12 cellular contexts compared by ENCODE assay signal in genomic region chr21:36718951-36719501, GRCh38. TPM values are rescaled to one million over a fixed set of nuclear protein-coding genes. Genes with fewer than 3 reads are reported as not detected.
DNase-seq lines count a peak whose midpoint lies in the region; ATAC-seq, FAIRE-seq and TF ChIP-seq lines count a peak whose summit lies in the region.
"Had no signal": no experiment of that assay in that cellular context is flagged by ENCODE, and none has a peak within 500 bp of the region (broad histone marks: within the 10 kb centered on the region; RNA-seq: fewer than 3 reads in every experiment).

No MANE protein-coding gene starts in this region.

- H3K4me1 ChIP-seq in GM12878 (ENCODE audit: control insufficient read depth, insufficient read depth, low read length) (no peaks in the 10 kb centered on the region), kidney (ENCODE audit: control insufficient read depth in 1 of 2, insufficient read depth in 1 of 2, low read depth in 1 of 2, low read length in 2 of 2) (no peaks in the 10 kb centered on the region), skeletal muscle satellite cell (ENCODE audit: control insufficient read depth, insufficient read depth, low read length) (peaks cover 13% of the 10 kb centered on the region), mesendoderm (ENCODE audit: control insufficient read depth, low read depth, low read length) (no peaks in the 10 kb centered on the region)

- RAD21 ChIA-PET in GM12878 (lab: Charles Lee; ENCODE audit: unreplicated experiment): no interaction called here

- POLR2A ChIA-PET in GM12878 (lab: Charles Lee): no interaction called here

- TF ChIP-seq POLR2A in GM12878 (IDR thresholded peaks at IDR 0.05; ENCODE audit: low read depth, low read length): no peak

- no peak overlapping the region for H2AFZ ChIP-seq in GM12878 (ENCODE audit: control insufficient read depth, low read depth, low read length)

- H2BK120ac ChIP-seq in mesendoderm (ENCODE audit: low read depth, low read length): no peak overlapping the region

- H3K4me3 ChIP-seq in GM12878 (no peak overlapping the region), kidney (ENCODE audit: low read length in 2 of 2) (no peak overlapping the region), skeletal muscle satellite cell (ENCODE audit: low read length) (no peak overlapping the region), mesendoderm (ENCODE audit: low read length) (no peak overlapping the region)
- H3K4me3 ChIP-seq: coronary artery had no signal

- no peak overlapping the region for H4K8ac ChIP-seq in mesendoderm (ENCODE audit: low read depth, low read length)

- intact Hi-C loops in GM12878 (cut with micrococcal nuclease; ENCODE audit: unreplicated experiment): no loop called here
- intact Hi-C loops in kidney (cut with DNase I): no loop called here

- H3K36me3 ChIP-seq in GM12878 (ENCODE audit: control insufficient read depth in 2 of 2, insufficient read depth in 2 of 2, low read length in 1 of 2) (no peaks in the 10 kb centered on the region), kidney (ENCODE audit: control insufficient read depth in 1 of 2, insufficient read depth in 2 of 2, low read length in 2 of 2) (no peaks in the 10 kb centered on the region), skeletal muscle satellite cell (ENCODE audit: insufficient read depth, low read length) (peaks cover 45% of the 10 kb centered on the region), mesendoderm (ENCODE audit: control insufficient read depth, insufficient read depth, low read length) (no peaks in the 10 kb centered on the region)

- peak in 71 of 76 experiments; percentile 14 to 85 (median 62) for DNase-seq in HUDEP-2 (lab: John Stamatoyannopoulos, UW; ENCODE audit: unreplicated experiment in 76 of 76)
- no peak for DNase-seq in GM12878 (ENCODE audit: low read depth, low spot score)
- DNase-seq in kidney: peak; percentile 91
- DNase-seq in DMS 273 treated with DMSO at 0.1 percent for 48 hours (lab: John Stamatoyannopoulos, UW): no peak
- DNase-seq in mesendoderm: no peak
- DNase-seq in T-helper 1 cell: no peak
- no peak for DNase-seq in HuH-7 (ENCODE audit: low spot score)
- DNase-seq: activated CD4-positive, alpha-beta memory T cell treated with anti-CD3 and anti-CD28 coated beads, Interleukin-2, amount 10 ng/mL, durations not matched to agents 7 days and 5 days; CD8-positive, alpha-beta T cell; NCI-H1092 had no signal

- in situ Hi-C loops in GM12878 (cut with MboI): no loop called here

- TF ChIP-seq CTCF in GM12878 (IDR thresholded peaks at IDR 0.05 in 2 of 3, conservative IDR thresholded peaks at IDR 0.05 in 1 of 3; ENCODE audit: control insufficient read depth in 2 of 3, extremely low read depth in 1 of 3, insufficient read depth in 1 of 3, low read depth in 3 of 3, low read length in 3 of 3): no peak
- TF ChIP-seq CTCF in kidney (IDR thresholded peaks at IDR 0.05; ENCODE audit: borderline replicate concordance, extremely low read depth, insufficient read depth): no peak

- no peak for TF ChIP-seq RAD21 in GM12878 (IDR thresholded peaks at IDR 0.05; ENCODE audit: insufficient read depth, low read depth, low read length)

- no peak overlapping the region for H2BK5ac ChIP-seq in mesendoderm (ENCODE audit: low read length)

- H3K79me1 ChIP-seq in mesendoderm (ENCODE audit: low read length): no peaks in the 10 kb centered on the region

- H3K27me3 ChIP-seq in GM12878 (replicated peaks in 1 of 2; ENCODE audit: control insufficient read depth in 2 of 2, insufficient read depth in 2 of 2, low read length in 1 of 2) (peaks cover 0 to 4% of the 10 kb centered on the region in 2 experiments; a peak in 3 of 4 replicates), skeletal muscle satellite cell (ENCODE audit: control insufficient read depth, insufficient read depth, low read length) (no peaks in the 10 kb centered on the region), mesendoderm (ENCODE audit: insufficient read depth, low read length, poor library complexity) (no peaks in the 10 kb centered on the region)

- H3K9ac ChIP-seq in GM12878 (ENCODE audit: control insufficient read depth, insufficient read depth, low read length) (no peak overlapping the region), kidney (ENCODE audit: low read length in 2 of 2) (no peak overlapping the region), skeletal muscle satellite cell (ENCODE audit: low read depth, low read length) (peak overlapping the region; percentile 74), mesendoderm (ENCODE audit: low read length) (no peak overlapping the region)

- no peak overlapping the region for H3K4ac ChIP-seq in mesendoderm (ENCODE audit: low read depth, low read length)

- H3K56ac ChIP-seq in mesendoderm (ENCODE audit: low read length): no peak overlapping the region

- H2AK5ac ChIP-seq in mesendoderm (ENCODE audit: low read length): no peak overlapping the region

- ATAC-seq in GM12878: peak; percentile 45; the same call in 1 of the 3 replicates
- ATAC-seq: CD8-positive, alpha-beta T cell had no signal

- H4K5ac ChIP-seq in mesendoderm (ENCODE audit: low read length): no peak overlapping the region

- H3K27ac ChIP-seq in GM12878 (ENCODE audit: control insufficient read depth, insufficient read depth) (no peak overlapping the region), kidney (ENCODE audit: low read depth in 2 of 2, low read length in 2 of 2) (no peak overlapping the region), mesendoderm (ENCODE audit: low read depth, low read length) (no peak overlapping the region)
- H3K27ac ChIP-seq: coronary artery had no signal

- no peaks in the 10 kb centered on the region for H3K79me2 ChIP-seq in GM12878 (ENCODE audit: control insufficient read depth, insufficient read depth, low read length)
- H3K79me2 ChIP-seq in mesendoderm (ENCODE audit: control insufficient read depth, insufficient read depth, low read length): no peaks in the 10 kb centered on the region

- no TSS peak for BruUV-seq in GM12878 (replicated peaks; lab: Mats Ljungman, UMichigan)

- SMC1A ChIA-PET in GM12878 (lab: Charles Lee; ENCODE audit: uncharacterized antibody, unreplicated experiment): no interaction called here

- WGBS in GM12878 (ENCODE audit: insufficient coverage, insufficient replicate concordance, low lambda C conversion rate, missing lambda C conversion rate): 48% methylated on average over 18 of the region's 18 CpGs
- WGBS in mesendoderm (ENCODE audit: extremely low coverage, insufficient coverage, low lambda C conversion rate): no CpG with 5 or more reads among the region's 18 CpGs

- no peak overlapping the region for H3K23ac ChIP-seq in mesendoderm (ENCODE audit: low read length)

- no peak overlapping the region for H3K4me2 ChIP-seq in GM12878 (ENCODE audit: control insufficient read depth, insufficient read depth)
- H3K4me2 ChIP-seq in skeletal muscle satellite cell (ENCODE audit: low read length): peak overlapping the region; percentile 14
- no peak overlapping the region for H3K4me2 ChIP-seq in mesendoderm (ENCODE audit: low read length)

- CTCF ChIA-PET in GM12878 (lab: Yijun Ruan, JAX): no interaction called here

- no peak overlapping the region for H2BK15ac ChIP-seq in mesendoderm (replicated peaks; ENCODE audit: low read depth)

- no peak for TF ChIP-seq EP300 in GM12878 (IDR thresholded peaks at IDR 0.05; ENCODE audit: borderline replicate concordance in 1 of 2, control insufficient read depth in 1 of 2, low read depth in 2 of 2, low read length in 2 of 2)

- H3K9me3 ChIP-seq in GM12878 (replicated peaks; ENCODE audit: control insufficient read depth, insufficient read depth, low read length) (no peaks in the 10 kb centered on the region), kidney (ENCODE audit: control insufficient read depth in 1 of 2, low read length in 2 of 2) (no peaks in the 10 kb centered on the region), skeletal muscle satellite cell (replicated peaks; ENCODE audit: low read length) (no peaks in the 10 kb centered on the region)

- H3K18ac ChIP-seq in mesendoderm (ENCODE audit: low read length): no peak overlapping the region

- H4K20me1 ChIP-seq in GM12878 (ENCODE audit: control insufficient read depth, insufficient read depth): no peaks in the 10 kb centered on the region

- FAIRE-seq in GM12878 (lab: Jason Lieb, UNC) (no peak), kidney (lab: Jason Lieb, UNC) (no peak)

TF ChIP-seq in GM12878, 131 proteins besides CTCF, POLR2A, EP300 and RAD21 (continues in another document):
- no peak for TF ChIP-seq HDGF (IDR thresholded peaks at IDR 0.05)
- TF ChIP-seq NRF1 (conservative IDR thresholded peaks at IDR 0.05; ENCODE audit: low read depth, low read length): no peak
- no peak for TF ChIP-seq SMAD1 (IDR thresholded peaks at IDR 0.05; ENCODE audit: low read depth, partially characterized antibody)
- TF ChIP-seq BRCA1 (IDR thresholded peaks at IDR 0.05; ENCODE audit: low read depth, low read length): no peak
- TF ChIP-seq PAX5 (IDR thresholded peaks at IDR 0.05; ENCODE audit: borderline replicate concordance, low read depth, low read length): no peak
- no peak for TF ChIP-seq RELA (IDR thresholded peaks at IDR 0.05; ENCODE audit: borderline replicate concordance, partially characterized antibody)
- TF ChIP-seq SIN3A (IDR thresholded peaks at IDR 0.05; ENCODE audit: low read depth, low read length): no peak
- no peak for TF ChIP-seq SREBF2 (IDR thresholded peaks at IDR 0.05; ENCODE audit: low read length)
- TF ChIP-seq MEF2A (IDR thresholded peaks at IDR 0.05; ENCODE audit: insufficient read depth, low read depth, low read length): no peak

RNA-seq across cellular contexts. Expression of gene SIM2, which starts 20.1 kb away (rescaled TPM):
- not detected in 2 replicates for total RNA-seq in GM12878 (2013; cell fraction: nucleolus; rRNA removed)
- total RNA-seq in GM12878 (2014; rRNA removed): not detected in 2 replicates
- total RNA-seq in GM12878 (2014; rRNA removed; fragmentation: Illumina TruSeq; extraction: Trizol): not detected in 2 replicates
- 0.15 TPM in 1 of 2 replicates, not detected in the other for total RNA-seq in GM12878 (2021)
- polyA plus RNA-seq in GM12878 (2011; ENCODE audit: low read depth): not detected
- polyA plus RNA-seq in GM12878 (2011; rRNA removed): not detected in 2 replicates
- not detected in 2 replicates for polyA plus RNA-seq in GM12878 (2011; cell fraction: cytosol; rRNA removed)
- not detected in 2 replicates for polyA plus RNA-seq in GM12878 (2011; cell fraction: nucleus; rRNA removed)
- 0.05 and 0.10 TPM in 2 replicates for polyA plus RNA-seq in GM12878 (2012)
- not detected in 2 replicates for polyA plus RNA-seq in GM12878 (2014; fragmentation: Illumina TruSeq; extraction: Trizol)
- under 1 TPM in 1 of 2 experiments, not detected in 1; 0.02 TPM for polyA plus RNA-seq in GM12878 (2014; fragmentation: Nextera tagmentation; extraction: Ambion mirVana)
- not detected in 2 replicates for polyA plus RNA-seq in GM12878 (2014; rRNA removed)
- polyA plus RNA-seq in GM12878 (2016; fragmentation: Nextera tagmentation; extraction: Ambion mirVana): under 1 TPM in 1 of 2 experiments, not detected in 1; 0.05 TPM
- not detected in 2 replicates for polyA minus RNA-seq in GM12878 (2011; rRNA and poly(A)+ RNA removed)
- polyA minus RNA-seq in GM12878 (2011; cell fraction: cytosol; rRNA and poly(A)+ RNA removed): not detected in 2 replicates
- polyA minus RNA-seq in GM12878 (2011; cell fraction: nucleus; rRNA and poly(A)+ RNA removed): not detected in 2 replicates
- total RNA-seq in kidney: 71.3 TPM
- polyA plus RNA-seq in kidney (ENCODE audit: insufficient read depth, low read depth, low replicate concordance): 6.5 TPM
- under 0.01 and 0.25 TPM in 2 replicates for total RNA-seq in skeletal muscle satellite cell (2012; rRNA removed)
- polyA plus RNA-seq in mesendoderm (2013, experiment 1 of 2): 0.04 TPM
- polyA plus RNA-seq in mesendoderm (2013, experiment 2 of 2): 0.01 TPM
- total RNA-seq: CD8-positive, alpha-beta T cell had no signal

Comparison
In these comparisons a context has a peak if more than half of its experiments do, and no peak if none do; other contexts are left out.
1. DNase-seq: peak in HUDEP-2 (71 of 76) and kidney (single experiment); none in GM12878 (single experiment), DMS 273 treated with DMSO at 0.1 percent for 48 hours (single experiment), mesendoderm (single experiment), T-helper 1 cell (0 of 5) and HuH-7 (single experiment).
2. RNA of gene SIM2, which starts 20.1 kb away (total RNA-seq): 71.3 TPM in kidney (single experiment); 0.15 TPM in GM12878; every median in the first group is over 10 times any median in the second.